10 cellular contexts compared by ENCODE assay signal in genomic region chr11:46272816-46273427, GRCh38. TPM values are rescaled to one million over a fixed set of nuclear protein-coding genes. Genes with fewer than 3 reads are reported as not detected.
DNase-seq lines count a peak whose midpoint lies in the region; FAIRE-seq and TF ChIP-seq lines count a peak whose summit lies in the region.
"Had no signal": no experiment of that assay in that cellular context is flagged by ENCODE, and none has a peak within 500 bp of the region (broad histone marks: within the 10 kb centered on the region; RNA-seq: fewer than 3 reads in every experiment).

No MANE protein-coding gene starts in this region.

- H2BK120ac ChIP-seq in mesendoderm (ENCODE audit: low read depth, low read length), result no peak overlapping the region

- H2AK5ac ChIP-seq in mesendoderm (ENCODE audit: low read length), result no peak overlapping the region

- BruUV-seq in MCF 10A (replicated peaks; lab: Mats Ljungman, UMichigan), result no TSS peak
- no TSS peak for BruUV-seq in mammary epithelial cell (replicated peaks; lab: Mats Ljungman, UMichigan)

- H3K27ac ChIP-seq in mammary epithelial cell (ENCODE audit: insufficient read depth, low read depth, low read length) (no peak overlapping the region), mesendoderm (ENCODE audit: low read depth, low read length) (no peak overlapping the region), vagina (peak overlapping the region; percentile 93)

- H4K8ac ChIP-seq in mesendoderm (ENCODE audit: low read depth, low read length), result no peak overlapping the region

- dilution Hi-C loops in mammary epithelial cell (cut with HindIII; ENCODE audit: low sequenced_read_pairs), result no loop called here

- H3K27me3 Mint-ChIP-seq in MCF 10A (ENCODE audit: insufficient read depth, unreplicated experiment), result no peaks in the 10 kb centered on the region

- in situ Hi-C loops in mammary epithelial cell (cut with MboI; ENCODE audit: low sequenced_read_pairs in 2 of 2), result no loop called here

- H3K79me2 ChIP-seq in mammary epithelial cell (ENCODE audit: insufficient read depth, low read length), result no peaks in the 10 kb centered on the region
- no peaks in the 10 kb centered on the region for H3K79me2 ChIP-seq in mesendoderm (ENCODE audit: control insufficient read depth, insufficient read depth, low read length)

- H3K4me2 ChIP-seq in mammary epithelial cell (ENCODE audit: insufficient read depth, low read depth, low read length) (no peak overlapping the region), mesendoderm (ENCODE audit: low read length) (no peak overlapping the region)

- H4K5ac ChIP-seq in mesendoderm (ENCODE audit: low read length), result peak overlapping the region; percentile 72

- H3K18ac ChIP-seq in mesendoderm (ENCODE audit: low read length), result no peak overlapping the region

- H3K36me3 Mint-ChIP-seq in MCF 10A (ENCODE audit: insufficient read depth, unreplicated experiment), result peaks cover 12% of the 10 kb centered on the region

- H4K20me1 ChIP-seq in mammary epithelial cell (ENCODE audit: insufficient read depth, low read length), result no peaks in the 10 kb centered on the region

- H3K4me1 Mint-ChIP-seq in MCF 10A (ENCODE audit: insufficient read depth, unreplicated experiment), result peaks cover 14% of the 10 kb centered on the region

- peak; percentile 44 for DNase-seq in MCF 10A (ENCODE audit: unreplicated experiment)
- no peak for DNase-seq in mammary epithelial cell
- peak; percentile 64 for DNase-seq in bronchial epithelial cell (ENCODE audit: low read depth)
- no peak for DNase-seq in mesendoderm
- no peak for DNase-seq in vagina (ENCODE audit: extremely low spot score in 2 of 2)
- DNase-seq in amygdala (lab: John Stamatoyannopoulos, UW), result no peak
- DNase-seq in cortex of kidney (lab: John Stamatoyannopoulos, UW), result no peak
- DNase-seq in hippocampal formation (lab: John Stamatoyannopoulos, UW), result no peak
- DNase-seq: activated CD8-positive, alpha-beta memory T cell treated with anti-CD3 and anti-CD28 coated beads, Interleukin-2, amount 50 U/mL, for 4 hours; BE2C had no signal

- TF ChIP-seq CTCF in MCF 10A (IDR thresholded peaks at IDR 0.05; ENCODE audit: unreplicated experiment) (no peak), mammary epithelial cell (conservative IDR thresholded peaks at IDR 0.05 in 1 of 2, IDR thresholded peaks at IDR 0.05 in 1 of 2; ENCODE audit: extremely low read depth in 1 of 2, insufficient read depth in 1 of 2, low read depth in 1 of 2, low read length in 2 of 2) (no peak), bronchial epithelial cell (IDR thresholded peaks at IDR 0.05; ENCODE audit: insufficient read depth, low read length, severe bottlenecking) (no peak), vagina (IDR thresholded peaks at IDR 0.05) (no peak)

- no peaks in the 10 kb centered on the region for H3K9me3 ChIP-seq in mammary epithelial cell (replicated peaks; ENCODE audit: insufficient read depth, low read length)
- no peaks in the 10 kb centered on the region for H3K9me3 ChIP-seq in vagina
- H3K9me3 ChIP-seq: BE2C had no signal

- H3K36me3 ChIP-seq in mammary epithelial cell (ENCODE audit: insufficient read depth, low read length) (no peaks in the 10 kb centered on the region), bronchial epithelial cell (ENCODE audit: control insufficient read depth, insufficient read depth, low read length) (no peaks in the 10 kb centered on the region), mesendoderm (ENCODE audit: control insufficient read depth, insufficient read depth, low read length) (no peaks in the 10 kb centered on the region), vagina (no peaks in the 10 kb centered on the region)
- H3K36me3 ChIP-seq: BE2C had no signal

- H3K27ac Mint-ChIP-seq in MCF 10A (ENCODE audit: low read depth, unreplicated experiment), result peak overlapping the region; percentile 75

- TF ChIP-seq POLR2A in vagina (IDR thresholded peaks at IDR 0.05), result no peak

- no peak for FAIRE-seq in bronchial epithelial cell (lab: Jason Lieb, UNC)

- H2AFZ ChIP-seq in mammary epithelial cell (ENCODE audit: low read depth, low read length), result no peak overlapping the region

- WGBS in mammary epithelial cell (ENCODE audit: low coverage, missing lambda C conversion rate), result 91% methylated on average over 9 of the region's 9 CpGs
- no CpG with 5 or more reads among the region's 9 CpGs for WGBS in mesendoderm (ENCODE audit: extremely low coverage, insufficient coverage, low lambda C conversion rate)

- H3K79me1 ChIP-seq in mesendoderm (ENCODE audit: low read length), result no peaks in the 10 kb centered on the region

- intact Hi-C loops in MCF 10A (cut with micrococcal nuclease) (no loop called here), mammary epithelial cell (cut with micrococcal nuclease) (no loop called here), vagina (cut with DNase I) (no loop called here)

- H3K4me3 Mint-ChIP-seq in MCF 10A (ENCODE audit: unreplicated experiment), result no peak overlapping the region

- H3K23ac ChIP-seq in mesendoderm (ENCODE audit: low read length), result no peak overlapping the region

- no peak overlapping the region for H2BK15ac ChIP-seq in mesendoderm (replicated peaks; ENCODE audit: low read depth)

- H3K4me3 ChIP-seq in mammary epithelial cell (replicated peaks in 1 of 3; ENCODE audit: insufficient read depth in 1 of 3, low read depth in 2 of 3, low read length in 3 of 3) (no peak overlapping the region), bronchial epithelial cell (ENCODE audit: low read depth, low read length) (no peak overlapping the region), mesendoderm (ENCODE audit: low read length) (no peak overlapping the region), vagina (no peak overlapping the region)

- H3K9ac ChIP-seq in mammary epithelial cell (ENCODE audit: insufficient read depth, low read length) (no peak overlapping the region), mesendoderm (ENCODE audit: low read length) (no peak overlapping the region)

- H3K4me1 ChIP-seq in mammary epithelial cell (ENCODE audit: insufficient read depth, low read length) (peaks cover under 1% of the 10 kb centered on the region), mesendoderm (ENCODE audit: control insufficient read depth, low read depth, low read length) (peaks cover 6% of the 10 kb centered on the region), vagina (peaks cover 63% of the 10 kb centered on the region)
- H3K4me1 ChIP-seq: BE2C had no signal

- CTCF ChIA-PET in MCF 10A (lab: Yijun Ruan, JAX), result interaction anchor here (0.6 to 1.9 kb wide), 7 partner anchors 12 to 42 kb away, joined by 3 to 6 read pairs (median 4); no protein-coding TSS in a partner anchor
- CTCF ChIA-PET in mammary epithelial cell (lab: Charles Lee; ENCODE audit: low non-redundant PET), result no interaction called here

- H3K27me3 ChIP-seq in mammary epithelial cell (ENCODE audit: insufficient read depth, low read length) (peaks cover 6% of the 10 kb centered on the region), bronchial epithelial cell (ENCODE audit: control insufficient read depth, insufficient read depth, low read length) (peaks cover 11% of the 10 kb centered on the region), mesendoderm (ENCODE audit: insufficient read depth, low read length, poor library complexity) (no peaks in the 10 kb centered on the region), vagina (no peaks in the 10 kb centered on the region)
- H3K27me3 ChIP-seq: BE2C had no signal

- POLR2A ChIA-PET in MCF 10A (lab: Yijun Ruan, JAX), result interaction anchor here (0.6 to 2.6 kb wide), 6 partner anchors 8 to 29 kb away, joined by 3 to 12 read pairs (median 4); no protein-coding TSS in a partner anchor

- no peak overlapping the region for H2BK5ac ChIP-seq in mesendoderm (ENCODE audit: low read length)

- no peak overlapping the region for H3K4ac ChIP-seq in mesendoderm (ENCODE audit: low read depth, low read length)

- no peak overlapping the region for H3K56ac ChIP-seq in mesendoderm (ENCODE audit: low read length)

- H3K9me3 Mint-ChIP-seq in MCF 10A (ENCODE audit: unreplicated experiment), result no peaks in the 10 kb centered on the region

RNA-seq across cellular contexts. Expression of gene CREB3L1, which starts 4.5 kb away (rescaled TPM):
- total RNA-seq in MCF 10A (2022) (not detected in 2 replicates), mammary epithelial cell (under 1 TPM in 1 of 2 donors, not detected in 1; 0.17 TPM), bronchial epithelial cell (0.13 and 0.53 TPM in 2 replicates), vagina (11.8 TPM)
- not detected for polyA plus RNA-seq in mammary epithelial cell
- polyA minus RNA-seq in mammary epithelial cell, result not detected
- polyA plus RNA-seq in mesendoderm (2013, experiment 1 of 2), result 12.5 TPM
- polyA plus RNA-seq in mesendoderm (2013, experiment 2 of 2), result 13.8 TPM

Comparison
In these comparisons a context has a peak if more than half of its experiments do, and no peak if none do; other contexts are left out.
1. DNase-seq: peak in MCF 10A (single experiment) and bronchial epithelial cell (single experiment); none in mammary epithelial cell (single experiment), mesendoderm (single experiment), vagina (0 of 2), amygdala (0 of 56), cortex of kidney (single experiment) and hippocampal formation (0 of 2).